Comparison of ENCODE assay signal across 16 cellular contexts in the genomic region with DNA sequence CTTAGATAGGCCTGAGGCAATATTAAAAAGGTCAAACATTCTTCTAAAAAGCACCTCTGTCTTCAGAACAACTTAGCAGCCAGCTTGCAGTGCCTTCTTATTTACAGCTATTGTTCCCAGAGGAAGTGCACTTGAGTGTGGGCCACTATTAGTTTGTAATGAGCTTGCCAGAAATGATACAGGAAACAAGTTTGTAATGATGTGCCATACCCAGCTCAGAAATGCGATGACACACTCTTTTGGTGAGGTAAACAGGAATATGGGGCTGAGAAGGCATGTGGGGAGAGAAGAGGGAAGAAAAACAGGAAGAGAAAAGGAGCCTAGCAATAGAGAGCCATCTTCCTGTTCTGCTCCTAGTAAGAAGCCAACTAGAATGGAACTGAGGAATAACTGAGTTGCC.
"Had no signal": no experiment of that assay in that cellular context is flagged by ENCODE, and none has a peak within 500 bp of the region (broad histone marks: within the 10 kb centered on the region; RNA-seq: fewer than 3 reads in every experiment).

No MANE protein-coding gene starts in this region.

- ATAC-seq: activated CD8-positive, alpha-beta memory T cell treated with anti-CD3 and anti-CD28 coated beads, Interleukin-2, amount 10 ng/mL, durations not matched to agents 7 days and 5 days; left colon; mucosa of descending colon; naive thymus-derived CD8-positive, alpha-beta T cell; right cardiac atrium had no signal

- H3K4me3 ChIP-seq: cardiac muscle cell, mucosa of descending colon, thyroid gland, uterus had no signal

- DNase-seq: activated CD4-positive, alpha-beta T cell treated with anti-CD3 and anti-CD28 coated beads, Interleukin-2, amount 50 U/mL, for 48 hours; activated CD4-positive, CD25-positive, alpha-beta regulatory T cell treated with anti-CD3 and anti-CD28 coated beads, Interleukin-2, amount 50 U/mL, for 72 hours; activated CD8-positive, alpha-beta memory T cell treated with anti-CD3 and anti-CD28 coated beads, Interleukin-2, amount 10 ng/mL, durations not matched to agents 7 days and 5 days; activated effector memory CD4-positive, alpha-beta T cell treated with anti-CD3 and anti-CD28 coated beads, Interleukin-2, amount 50 U/mL, for 16 hours; activated T-cell treated with anti-CD3 and anti-CD28 coated beads, Interleukin-2, amount 50 U/mL, for 24 hours; effector memory CD4-positive, alpha-beta T cell; immature natural killer cell; left colon; mucosa of descending colon; naive thymus-derived CD8-positive, alpha-beta T cell; posterior cingulate gyrus; right cardiac atrium; small intestine; thyroid gland; uterus had no signal
